ENCODE assay signal across 8 cellular contexts in the genomic region with DNA sequence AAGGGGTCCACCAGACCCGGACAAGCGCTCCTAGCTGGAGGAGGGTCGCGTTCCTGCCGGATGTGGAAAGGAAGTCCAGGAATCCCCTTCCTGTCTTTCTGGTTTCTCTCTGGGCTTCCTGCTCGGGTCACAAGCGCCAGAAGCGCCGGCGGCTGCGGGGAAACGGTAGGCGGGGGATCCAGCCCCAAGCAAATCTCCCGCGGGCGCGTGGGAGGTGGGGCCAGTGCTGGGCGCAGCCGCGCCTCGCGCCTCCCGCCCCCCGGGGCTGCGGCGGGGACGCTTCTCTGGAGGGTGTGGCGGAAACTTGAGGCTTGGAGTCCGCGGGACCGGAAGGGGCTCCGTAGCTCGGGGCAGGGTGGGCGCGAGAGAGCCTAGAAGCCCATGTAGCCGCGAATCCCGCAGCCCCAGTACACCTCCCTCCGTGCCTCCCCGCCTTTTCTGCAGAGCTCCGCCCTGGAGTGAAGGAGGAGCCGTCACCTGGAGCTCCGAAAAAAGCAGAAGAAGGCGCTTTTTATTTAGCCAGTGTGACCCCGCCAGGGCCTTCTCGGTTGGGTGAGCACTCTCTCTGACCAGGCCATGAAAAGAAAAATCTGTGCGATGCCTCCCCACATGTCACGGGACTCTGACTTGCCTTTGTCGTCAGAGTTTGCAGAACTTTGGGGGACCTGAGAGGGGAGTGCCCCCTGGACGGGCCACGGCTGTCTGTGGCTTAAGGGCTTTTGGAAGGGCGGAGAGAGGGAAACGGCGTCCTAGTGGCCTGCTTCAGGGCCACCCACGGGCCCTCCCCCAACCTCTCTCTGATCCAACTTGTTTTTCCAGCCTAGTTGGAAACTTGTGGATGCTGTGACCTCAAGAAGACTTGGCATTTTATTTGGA. TPM values are rescaled to one million over a fixed set of nuclear protein-coding genes. Genes with fewer than 3 reads are reported as not detected.
DNase-seq lines count a peak whose midpoint lies in the region; ATAC-seq and TF ChIP-seq lines count a peak whose summit lies in the region.

No MANE protein-coding gene starts in this region.

- H3K27ac ChIP-seq in 22Rv1 (peak overlapping the region; percentile 80), VCaP (peak overlapping the region; percentile 92), breast epithelium (peak overlapping the region; percentile 94 to 98)

- H3K4me3 ChIP-seq in breast epithelium: peak overlapping the region; percentile 62 to 82 (median 70)

- no peaks in the 10 kb centered on the region for H3K36me3 ChIP-seq in breast epithelium

- no peaks in the 10 kb centered on the region for H3K27me3 ChIP-seq in breast epithelium

- intact Hi-C loops in breast epithelium (cut with DNase I; ENCODE audit: low total_unique reads): no loop called here

- TF ChIP-seq CTCF in 22Rv1 (IDR thresholded peaks at IDR 0.05): no peak
- TF ChIP-seq CTCF in VCaP (conservative IDR thresholded peaks at IDR 0.05): no peak
- peak in 1 of 3 donors; percentile 13 for TF ChIP-seq CTCF in breast epithelium (IDR thresholded peaks at IDR 0.05)

- ATAC-seq in GM18508 (IDR thresholded peaks at IDR 0.05; ENCODE audit: insufficient read depth, unreplicated experiment) (peak; percentile 38), HG02973 (IDR thresholded peaks at IDR 0.05; ENCODE audit: unreplicated experiment) (peak; percentile 66)

- DNase-seq in NCI-H2107 treated with DMSO at 0.1 percent for 48 hours (lab: John Stamatoyannopoulos, UW; ENCODE audit: unreplicated experiment): peak; percentile 47
- peak; percentile 67 to 73 for DNase-seq in breast epithelium (ENCODE audit: low spot score in 2 of 2)
- DNase-seq in inferior parietal cortex (ENCODE audit: extremely low spot score): peak; percentile 59
- DNase-seq in stimulated activated CD4-positive, alpha-beta T cell treated with anti-CD3 and anti-CD28 coated beads, Interleukin-12 subunit alpha, Interleukin-12 subunit beta, amount 100 ng/mL, for 24 hours (ENCODE audit: low read depth in 2 of 2): peak; percentile 81 to 89

- H3K4me1 ChIP-seq in breast epithelium: peaks cover 0 to 9% of the 10 kb centered on the region in 2 donors

- H3K9me3 ChIP-seq in breast epithelium: no peaks in the 10 kb centered on the region

- TF ChIP-seq POLR2A in breast epithelium (IDR thresholded peaks at IDR 0.05): no peak

RNA-seq across cellular contexts. Expression of gene CLEC2D, which starts 21.4 kb away (rescaled TPM):
- total RNA-seq in breast epithelium: 10 to 100 TPM; 10.9 to 30.1 (median 23.9) TPM

RNA-seq across cellular contexts. Expression of gene KLRB1, which starts 40.3 kb away (rescaled TPM):
- total RNA-seq in breast epithelium: 1 to 10 TPM in 1 of 3 donors, under 1 TPM in 2; 0.66 to 1.5 (median 0.80) TPM

Comparison
In these comparisons a context has a peak if more than half of its experiments do, and no peak if none do; other contexts are left out.
1. Peak in every context shown above with its lines: DNase-seq, ATAC-seq, H3K4me3 ChIP-seq and H3K27ac ChIP-seq.